Comparison of ENCODE assay signal across 12 cellular contexts in the genomic region with DNA sequence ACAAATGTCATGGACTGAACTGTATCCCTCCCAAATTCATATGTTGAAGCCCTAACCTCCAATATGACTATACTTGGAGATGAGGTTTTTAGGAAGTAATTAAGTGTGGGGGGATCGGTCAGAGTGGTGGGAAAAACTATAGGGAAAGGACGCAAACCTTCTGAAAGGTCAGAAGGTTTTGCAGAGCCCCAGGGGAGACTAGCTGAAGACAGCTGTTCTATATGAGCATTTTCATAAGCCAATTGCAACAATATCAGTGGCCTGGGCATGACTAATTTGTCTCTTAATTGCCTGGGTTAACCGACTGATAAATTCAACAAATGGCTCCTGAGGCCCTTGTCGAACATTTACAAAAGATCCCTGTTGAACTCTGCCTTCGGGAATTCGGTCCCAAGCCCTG. TPM values are rescaled to one million over a fixed set of nuclear protein-coding genes. Genes with fewer than 3 reads are reported as not detected.
"Had no signal": no experiment of that assay in that cellular context is flagged by ENCODE, and none has a peak within 500 bp of the region (broad histone marks: within the 10 kb centered on the region; RNA-seq: fewer than 3 reads in every experiment).

No MANE protein-coding gene starts in this region.

RNA-seq across cellular contexts. Expression of gene TCP11, which starts 35.1 kb away (rescaled TPM):
- total RNA-seq: colonic mucosa, endodermal cell, esophagus mucosa, heart left ventricle, hepatocyte, left colon, left lobe of liver, left ventricle myocardium inferior, mammary epithelial cell, mononuclear cell, mucosa of gallbladder had no signal
- polyA plus RNA-seq: hepatocyte, immature natural killer cell, mammary epithelial cell had no signal
